2 cellular contexts compared by ENCODE assay signal in the genomic region with DNA sequence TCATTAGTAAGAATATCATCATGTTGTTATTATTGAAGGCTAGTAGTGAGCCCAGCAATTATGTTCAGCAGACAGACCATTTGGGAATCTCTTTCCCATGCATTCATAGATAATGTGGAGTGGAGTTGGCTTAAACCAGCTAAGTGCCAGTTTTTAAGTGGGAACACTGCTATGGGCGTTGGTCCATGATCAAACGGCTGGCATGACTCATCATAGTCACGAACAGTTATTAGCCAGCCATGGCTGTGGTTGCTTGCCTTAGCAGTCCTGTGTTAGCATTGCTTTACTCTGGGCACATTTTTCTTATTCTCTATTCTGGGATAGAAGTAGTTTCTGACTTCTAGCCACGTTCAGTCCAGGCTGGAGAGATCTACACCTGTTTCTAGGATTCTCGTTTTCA.
TF ChIP-seq lines count a peak whose summit lies in the region.

No MANE protein-coding gene starts in this region.

TF ChIP-seq in A549, 52 proteins besides CTCF, POLR2A, EP300 and RAD21:
- no peak for TF ChIP-seq ATOH8 (CRISPR knock-in tag; IDR thresholded peaks at IDR 0.05; ENCODE audit: low read depth)
- TF ChIP-seq FOSL2 (IDR thresholded peaks at IDR 0.05), result no peak
- TF ChIP-seq FOSL2 (CRISPR knock-in tag; IDR thresholded peaks at IDR 0.05), result peak; percentile 50; the same call in 1 of the 2 replicates
- no peak for TF ChIP-seq MAX (IDR thresholded peaks at IDR 0.05)

TF ChIP-seq in HepG2, 621 proteins besides CTCF, POLR2A, EP300 and RAD21:
- TF ChIP-seq HNF1B (CRISPR knock-in tag; IDR thresholded peaks at IDR 0.05) (no peak), ARID2 (CRISPR knock-in tag; IDR thresholded peaks at IDR 0.05; ENCODE audit: borderline replicate concordance) (no peak), ZNF550 (CRISPR knock-in tag; IDR thresholded peaks at IDR 0.05; ENCODE audit: borderline replicate concordance) (no peak), MBD4 (IDR thresholded peaks at IDR 0.05; ENCODE audit: borderline replicate concordance, low read length) (no peak), RAD51 (IDR thresholded peaks at IDR 0.05; ENCODE audit: borderline replicate concordance) (no peak), TCF7L2 (IDR thresholded peaks at IDR 0.05; ENCODE audit: low read depth, low read length) (no peak), ZNF3 (CRISPR knock-in tag; IDR thresholded peaks at IDR 0.05) (no peak), SP4 (CRISPR knock-in tag; IDR thresholded peaks at IDR 0.05) (no peak), ZNF674 (CRISPR knock-in tag; IDR thresholded peaks at IDR 0.05; ENCODE audit: low read depth) (no peak), RNF2 (conservative IDR thresholded peaks at IDR 0.05; ENCODE audit: low read depth) (no peak), CREBL2 (CRISPR knock-in tag; IDR thresholded peaks at IDR 0.05; ENCODE audit: borderline replicate concordance) (no peak), SP2 (CRISPR knock-in tag; IDR thresholded peaks at IDR 0.05) (no peak)
